ENCODE assay signal across 16 cellular contexts in the genomic region with DNA sequence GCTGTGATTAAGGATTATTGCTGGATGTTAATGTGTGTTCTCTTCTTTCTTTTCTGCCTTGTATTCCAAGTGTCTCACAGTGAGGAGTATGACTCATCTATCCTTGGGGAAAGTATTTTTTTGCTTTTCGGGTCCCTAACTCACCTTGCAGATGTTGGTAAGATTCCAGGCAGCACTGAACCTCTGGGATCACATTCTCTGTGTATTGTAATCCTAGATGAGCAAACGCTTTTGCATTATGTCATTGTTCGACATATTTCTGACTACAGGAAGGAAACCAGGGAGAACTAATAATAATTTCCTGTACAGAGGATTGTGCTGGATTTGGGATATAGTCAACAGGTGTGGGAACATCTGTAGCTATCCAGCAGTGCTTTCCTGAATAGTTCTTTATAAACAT.
DNase-seq lines count a peak whose midpoint lies in the region; ATAC-seq, FAIRE-seq and TF ChIP-seq lines count a peak whose summit lies in the region.
"Had no signal": no experiment of that assay in that cellular context is flagged by ENCODE, and none has a peak within 500 bp of the region (broad histone marks: within the 10 kb centered on the region; RNA-seq: fewer than 3 reads in every experiment).

No MANE protein-coding gene starts in this region.

- DNase-seq in AG08395 (ENCODE audit: low spot score) (peak; percentile 23), LHCN-M2 (ENCODE audit: low read depth) (peak; percentile 63), bronchial epithelial cell (ENCODE audit: low read depth) (peak; percentile 73), mesenchymal stem cell (peak; percentile 9), SKM-1 (lab: John Stamatoyannopoulos, UW; ENCODE audit: unreplicated experiment) (no peak), HUDEP-2 (lab: John Stamatoyannopoulos, UW; ENCODE audit: unreplicated experiment in 76 of 76) (no peak)
- DNase-seq: activated T-cell treated with anti-CD3 and anti-CD28 coated beads, Interleukin-2, amount 50 U/mL, for 24 hours; central memory CD4-positive, alpha-beta T cell; NCI-H1417 treated with DMSO at 0.1 percent for 48 hours; NCI-H2227 treated with DMSO at 0.1 percent for 48 hours; stimulated activated CD4-positive, alpha-beta T cell treated with anti-CD3 and anti-CD28 coated beads, Interleukin-4, amount 100 ng/mL, for 4 hours; transverse colon had no signal

- H3K79me1 ChIP-seq in mesenchymal stem cell (replicated peaks; ENCODE audit: low read length, poor library complexity, severe bottlenecking): no peaks in the 10 kb centered on the region

- H3K4me1 ChIP-seq in mesenchymal stem cell (ENCODE audit: control insufficient read depth, insufficient read depth, low read depth, low read length): peaks cover 2% of the 10 kb centered on the region

- no peak for TF ChIP-seq CTCF in bronchial epithelial cell (IDR thresholded peaks at IDR 0.05; ENCODE audit: insufficient read depth, low read length, severe bottlenecking)

- no peak overlapping the region for H2AFZ ChIP-seq in mesenchymal stem cell (ENCODE audit: low read depth, low read length)

- H3K18ac ChIP-seq in mesenchymal stem cell (ENCODE audit: low read depth in 1 of 2, low read length in 2 of 2): no peak overlapping the region

- H3K4me3 ChIP-seq in bronchial epithelial cell (ENCODE audit: low read depth, low read length): no peak overlapping the region
- no peak overlapping the region for H3K4me3 ChIP-seq in mesenchymal stem cell (ENCODE audit: insufficient read depth in 1 of 2, low read depth in 1 of 2, low read length in 2 of 2)
- H3K4me3 ChIP-seq: transverse colon had no signal

- H3K36me3 ChIP-seq in bronchial epithelial cell (ENCODE audit: control insufficient read depth, insufficient read depth, low read length) (no peaks in the 10 kb centered on the region), mesenchymal stem cell (ENCODE audit: control insufficient read depth in 1 of 2, insufficient read depth in 2 of 2, low read depth in 1 of 2, low read length in 2 of 2) (no peaks in the 10 kb centered on the region)
- H3K36me3 ChIP-seq: neutrophil, transverse colon had no signal

- H4K8ac ChIP-seq in mesenchymal stem cell (ENCODE audit: low read length): no peak overlapping the region

- no peak overlapping the region for H4K91ac ChIP-seq in mesenchymal stem cell (ENCODE audit: low read length)

- H3K27ac ChIP-seq in mesenchymal stem cell (ENCODE audit: low read length, poor library complexity, severe bottlenecking): no peak overlapping the region
- H3K27ac ChIP-seq: neutrophil, transverse colon had no signal

- H3K4me2 ChIP-seq in mesenchymal stem cell (ENCODE audit: low read length, poor library complexity, severe bottlenecking): no peak overlapping the region

- peak overlapping the region; percentile 21 for H3K9ac ChIP-seq in mesenchymal stem cell (ENCODE audit: low read length)

- H2BK12ac ChIP-seq in mesenchymal stem cell (ENCODE audit: low read length in 2 of 2): no peak overlapping the region

- H3K23ac ChIP-seq in mesenchymal stem cell (ENCODE audit: low read length in 2 of 2): no peak overlapping the region

- no peak overlapping the region for H2BK15ac ChIP-seq in mesenchymal stem cell (ENCODE audit: low read depth, poor library complexity, severe bottlenecking)

- WGBS in mesenchymal stem cell: 57% methylated on average over 3 of the region's 3 CpGs

- peaks cover 4% of the 10 kb centered on the region for H3K9me3 ChIP-seq in mesenchymal stem cell (ENCODE audit: control insufficient read depth, low read length)
- H3K9me3 ChIP-seq: neutrophil, transverse colon had no signal

- H3K14ac ChIP-seq in mesenchymal stem cell (ENCODE audit: low read length in 2 of 2): no peak overlapping the region

- H3K27me3 ChIP-seq in bronchial epithelial cell (ENCODE audit: control insufficient read depth, insufficient read depth, low read length): peaks cover 4% of the 10 kb centered on the region
- H3K27me3 ChIP-seq in mesenchymal stem cell (ENCODE audit: control insufficient read depth in 1 of 2, insufficient read depth in 1 of 2, low read length in 2 of 2): peaks cover 0 to 12% of the 10 kb centered on the region in 2 experiments
- H3K27me3 ChIP-seq: neutrophil, transverse colon had no signal

- no peak overlapping the region for H3K4ac ChIP-seq in mesenchymal stem cell (ENCODE audit: low read depth in 1 of 2, low read length in 2 of 2)

- no peak for FAIRE-seq in bronchial epithelial cell (lab: Jason Lieb, UNC)

- H2BK5ac ChIP-seq in mesenchymal stem cell (ENCODE audit: low read depth, low read length, poor library complexity, severe bottlenecking): no peak overlapping the region

- H2BK120ac ChIP-seq in mesenchymal stem cell (ENCODE audit: low read depth, low read length): no peak overlapping the region

- H2AK5ac ChIP-seq in mesenchymal stem cell (ENCODE audit: low read length, severe bottlenecking): no peak overlapping the region

- no peak for ATAC-seq in HG02642 (IDR thresholded peaks at IDR 0.05; ENCODE audit: poor library complexity, unreplicated experiment)
- no peak for ATAC-seq in HG03280 (IDR thresholded peaks at IDR 0.05; ENCODE audit: unreplicated experiment)
- ATAC-seq: activated naive CD4-positive, alpha-beta T cell treated with anti-CD3 and anti-CD28 coated beads, Interleukin-2, amount 50 U/mL, for 72 hours had no signal

Comparison
In these comparisons a context has a peak if more than half of its experiments do, and no peak if none do; other contexts are left out.
1. DNase-seq: peak in AG08395 (single experiment), LHCN-M2 (single experiment), bronchial epithelial cell (single experiment) and mesenchymal stem cell (single experiment); none in SKM-1 (single experiment) and HUDEP-2 (0 of 76).